21 cellular contexts compared by ENCODE assay signal in the genomic region with DNA sequence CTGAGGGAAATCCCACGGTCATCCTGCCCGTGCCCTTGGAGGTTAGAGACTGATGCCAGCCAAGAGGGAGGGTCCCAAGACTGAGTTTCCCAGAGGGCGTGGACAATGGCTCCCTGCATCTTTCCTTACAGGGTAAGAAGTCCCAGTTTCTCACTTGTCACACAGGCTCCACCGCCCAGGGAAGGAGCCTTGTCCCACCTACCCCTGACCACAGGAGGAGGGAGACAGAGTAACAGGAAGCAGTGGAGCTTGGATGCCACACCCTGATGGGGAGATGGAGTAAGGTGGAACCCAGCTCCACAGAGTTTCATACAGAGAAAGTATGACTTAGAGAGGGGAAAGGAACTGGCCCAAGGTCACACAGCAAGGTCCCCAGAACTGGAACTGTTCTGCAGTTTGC.
"Had no signal": no experiment of that assay in that cellular context is flagged by ENCODE, and none has a peak within 500 bp of the region (broad histone marks: within the 10 kb centered on the region; RNA-seq: fewer than 3 reads in every experiment).

No MANE protein-coding gene starts in this region.

- ATAC-seq: activated T-cell treated with anti-CD3 and anti-CD28 coated beads, Interleukin-2, amount 50 U/mL, for 4 hours; esophagus mucosa; gastroesophageal sphincter; heart left ventricle; left ventricle myocardium superior; naive thymus-derived CD8-positive, alpha-beta T cell; T-cell had no signal

- H3K27ac Mint-ChIP-seq: activated naive CD4-positive, alpha-beta T cell treated with anti-CD3 and anti-CD28 coated beads for 36 hours; T-cell had no signal

- H3K4me3 ChIP-seq: adrenal gland, breast epithelium, coronary artery, gastroesophageal sphincter, heart left ventricle, spleen, tibial nerve had no signal

- H3K36me3 ChIP-seq: adrenal gland, breast epithelium, gastroesophageal sphincter, heart left ventricle, spleen, tibial nerve had no signal

- H3K9me3 Mint-ChIP-seq: activated naive CD4-positive, alpha-beta T cell treated with anti-CD3 and anti-CD28 coated beads for 36 hours; activated T-cell treated with anti-CD3 and anti-CD28 coated beads, Interleukin-2, amount 50 U/mL, for 4 hours; naive thymus-derived CD8-positive, alpha-beta T cell; T-cell had no signal

- FAIRE-seq: astrocyte had no signal

- DNase-seq: activated CD4-positive, alpha-beta T cell treated with anti-CD3 and anti-CD28 coated beads, Interleukin-2, amount 50 U/mL, for 1 hour; activated CD8-positive, alpha-beta memory T cell treated with anti-CD3 and anti-CD28 coated beads, Interleukin-2, amount 50 U/mL, for 4 hours; activated naive CD4-positive, alpha-beta T cell treated with anti-CD3 and anti-CD28 coated beads for 36 hours; activated T-cell treated with anti-CD3 and anti-CD28 coated beads, Interleukin-2, amount 50 U/mL, for 4 hours; adrenal gland; heart left ventricle; left ventricle myocardium superior; mesendoderm; naive thymus-derived CD8-positive, alpha-beta T cell; stimulated activated CD4-positive, alpha-beta T cell treated with anti-CD3 and anti-CD28 coated beads, Interleukin-4, amount 100 ng/mL, for 4 hours; stimulated activated naive CD4-positive, alpha-beta T cell; substantia nigra; T-cell had no signal

- H3K4me1 ChIP-seq: adrenal gland, breast epithelium, gastroesophageal sphincter, heart left ventricle, parathyroid adenoma, tibial nerve had no signal

- H3K36me3 Mint-ChIP-seq: T-cell had no signal

- H3K27me3 ChIP-seq: adrenal gland, breast epithelium, gastroesophageal sphincter, heart left ventricle, spleen, tibial nerve had no signal

- H3K9me3 ChIP-seq: adrenal gland, breast epithelium, gastroesophageal sphincter, heart left ventricle, spleen, tibial nerve had no signal

- H3K4me3 Mint-ChIP-seq: activated naive CD4-positive, alpha-beta T cell treated with anti-CD3 and anti-CD28 coated beads for 36 hours; activated T-cell treated with anti-CD3 and anti-CD28 coated beads, Interleukin-2, amount 50 U/mL, for 4 hours; naive thymus-derived CD8-positive, alpha-beta T cell; T-cell had no signal

- H3K27ac ChIP-seq: adrenal gland, breast epithelium, coronary artery, gastroesophageal sphincter, heart left ventricle, parathyroid adenoma, tibial nerve had no signal
